In genomic region chr9:89495824-89496555, GRCh38 we compare ENCODE assay signal across 8 cellular contexts. TPM values are rescaled to one million over a fixed set of nuclear protein-coding genes. Genes with fewer than 3 reads are reported as not detected.
DNase-seq lines count a peak whose midpoint lies in the region; ATAC-seq and TF ChIP-seq lines count a peak whose summit lies in the region.

No MANE protein-coding gene starts in this region.

- peaks cover 91% of the 10 kb centered on the region for H3K4me1 Mint-ChIP-seq in activated T-cell treated with anti-CD3 and anti-CD28 coated beads, Interleukin-2, amount 50 U/mL, for 72 hours (ENCODE audit: low read depth)
- peaks cover 73% of the 10 kb centered on the region for H3K4me1 Mint-ChIP-seq in activated CD4-positive, alpha-beta memory T cell treated with anti-CD3 and anti-CD28 coated beads for 36 hours (ENCODE audit: low read depth)

- H3K27ac ChIP-seq in lower lobe of right lung (no peak overlapping the region), thoracic aorta (no peak overlapping the region)

- H3K36me3 ChIP-seq in lower lobe of right lung (no peaks in the 10 kb centered on the region), thoracic aorta (no peaks in the 10 kb centered on the region)

- DNase-seq in activated T-cell treated with anti-CD3 and anti-CD28 coated beads, Interleukin-2, amount 50 U/mL, for 72 hours, result no peak
- DNase-seq in activated T-cell treated with anti-CD3 and anti-CD28 coated beads, Interleukin-2, amount 50 U/mL, for 48 hours, result no peak
- DNase-seq in activated CD4-positive, alpha-beta memory T cell treated with anti-CD3 and anti-CD28 coated beads for 36 hours, result no peak
- DNase-seq in lower lobe of right lung (no peak), thoracic aorta (ENCODE audit: low spot score) (no peak)
- DNase-seq in stimulated activated CD4-positive, alpha-beta T cell treated with anti-CD3 and anti-CD28 coated beads, Interleukin-4, amount 100 ng/mL, for 24 hours, result no peak

- peaks cover 34% of the 10 kb centered on the region for H3K4me1 ChIP-seq in lower lobe of right lung
- H3K4me1 ChIP-seq in thoracic aorta (ENCODE audit: control insufficient read depth in 1 of 2, low read depth in 2 of 2), result peaks cover 8 to 11% of the 10 kb centered on the region in 2 donors

- peak overlapping the region; percentile 91 to 99 for H3K4me3 Mint-ChIP-seq in activated T-cell treated with anti-CD3 and anti-CD28 coated beads, Interleukin-2, amount 50 U/mL, for 72 hours
- H3K4me3 Mint-ChIP-seq in activated CD4-positive, alpha-beta memory T cell treated with anti-CD3 and anti-CD28 coated beads for 36 hours, result peak overlapping the region; percentile 81

- H3K36me3 Mint-ChIP-seq in activated T-cell treated with anti-CD3 and anti-CD28 coated beads, Interleukin-2, amount 50 U/mL, for 72 hours (ENCODE audit: insufficient read depth in 2 of 2), result peaks cover 6 to 15% of the 10 kb centered on the region in 2 donors
- peaks cover 4% of the 10 kb centered on the region for H3K36me3 Mint-ChIP-seq in activated CD4-positive, alpha-beta memory T cell treated with anti-CD3 and anti-CD28 coated beads for 36 hours

- POLR2A ChIA-PET in activated CD4-positive, alpha-beta memory T cell treated with anti-CD3 and anti-CD28 coated beads for 36 hours (lab: Charles Lee), result interaction anchor here (1.0 kb wide), 1 partner anchor 19 kb away, joined by 3 read pairs; no protein-coding TSS in a partner anchor

- no peaks in the 10 kb centered on the region for H3K9me3 ChIP-seq in lower lobe of right lung
- no peaks in the 10 kb centered on the region for H3K9me3 ChIP-seq in thoracic aorta

- H3K27ac Mint-ChIP-seq in activated T-cell treated with anti-CD3 and anti-CD28 coated beads, Interleukin-2, amount 50 U/mL, for 72 hours, result peak overlapping the region; percentile 85
- peak overlapping the region; percentile 87 for H3K27ac Mint-ChIP-seq in activated CD4-positive, alpha-beta memory T cell treated with anti-CD3 and anti-CD28 coated beads for 36 hours

- no peaks in the 10 kb centered on the region for H3K27me3 Mint-ChIP-seq in activated T-cell treated with anti-CD3 and anti-CD28 coated beads, Interleukin-2, amount 50 U/mL, for 72 hours (ENCODE audit: low read depth)
- H3K27me3 Mint-ChIP-seq in activated CD4-positive, alpha-beta memory T cell treated with anti-CD3 and anti-CD28 coated beads for 36 hours, result no peaks in the 10 kb centered on the region

- H3K4me3 ChIP-seq in lower lobe of right lung (peak overlapping the region; percentile 65), thoracic aorta (peak overlapping the region; percentile 88)

- H3K9me3 Mint-ChIP-seq in activated T-cell treated with anti-CD3 and anti-CD28 coated beads, Interleukin-2, amount 50 U/mL, for 72 hours, result no peaks in the 10 kb centered on the region
- H3K9me3 Mint-ChIP-seq in activated CD4-positive, alpha-beta memory T cell treated with anti-CD3 and anti-CD28 coated beads for 36 hours, result no peaks in the 10 kb centered on the region

- CTCF ChIA-PET in activated CD4-positive, alpha-beta memory T cell treated with anti-CD3 and anti-CD28 coated beads for 36 hours (lab: Charles Lee), result interaction anchor here (1.0 to 3.0 kb wide), 5 partner anchors 25 to 86 kb away, joined by 3 to 11 read pairs (median 9); no protein-coding TSS in a partner anchor

- no peak for TF ChIP-seq CTCF in lower lobe of right lung (IDR thresholded peaks at IDR 0.05)
- TF ChIP-seq CTCF in thoracic aorta (IDR thresholded peaks at IDR 0.05), result no peak

- no peaks in the 10 kb centered on the region for H3K27me3 ChIP-seq in lower lobe of right lung (ENCODE audit: low read depth)
- H3K27me3 ChIP-seq in thoracic aorta (replicated peaks; ENCODE audit: insufficient read depth), result no peaks in the 10 kb centered on the region

- peak in 1 of 2 donors; percentile 15 for ATAC-seq in activated T-cell treated with anti-CD3 and anti-CD28 coated beads, Interleukin-2, amount 50 U/mL, for 72 hours (replicated peaks in 1 of 2)
- ATAC-seq in lower lobe of right lung, result no peak
- ATAC-seq in thoracic aorta (ENCODE audit: insufficient number of reproducible peaks, low FRiP score, low read depth), result no peak
- ATAC-seq in HG03342 (IDR thresholded peaks at IDR 0.05; ENCODE audit: unreplicated experiment), result no peak
- no peak for ATAC-seq in GM19463 (IDR thresholded peaks at IDR 0.05; ENCODE audit: unreplicated experiment)

- intact Hi-C loops in activated CD4-positive, alpha-beta memory T cell treated with anti-CD3 and anti-CD28 coated beads for 36 hours (cut with micrococcal nuclease), result loop anchor here (1.0 to 2.0 kb wide), 2 partner anchors 31 to 40 kb away; no protein-coding TSS in a partner anchor
- intact Hi-C loops in lower lobe of right lung (cut with DNase I), result no loop called here

RNA-seq across cellular contexts. Expression of gene SEMA4D, which starts 1.9 kb away (rescaled TPM):
- total RNA-seq in activated T-cell treated with anti-CD3 and anti-CD28 coated beads, Interleukin-2, amount 50 U/mL, for 72 hours, result 100 to 1,000 TPM; 182 to 198 TPM
- 100 to 1,000 TPM; 159 to 161 TPM for total RNA-seq in activated CD4-positive, alpha-beta memory T cell treated with anti-CD3 and anti-CD28 coated beads for 36 hours
- 49.9 TPM for total RNA-seq in lower lobe of right lung
- total RNA-seq in thoracic aorta, result 10 to 100 TPM; 16.9 to 20.2 TPM
